23 cellular contexts compared by ENCODE assay signal in genomic region chr11:12073436-12073835, GRCh38.
"Had no signal": no experiment of that assay in that cellular context is flagged by ENCODE, and none has a peak within 500 bp of the region (broad histone marks: within the 10 kb centered on the region; RNA-seq: fewer than 3 reads in every experiment).

No MANE protein-coding gene starts in this region.

- H3K27me3 ChIP-seq: esophagus muscularis mucosa, heart right ventricle, neutrophil, right lobe of liver, stomach, uterus had no signal

- H3K27me3 Mint-ChIP-seq: effector memory CD8-positive, alpha-beta T cell; type B pancreatic cell had no signal

- H3K36me3 Mint-ChIP-seq: naive thymus-derived CD8-positive, alpha-beta T cell; stimulated activated memory B cell treated with anti-CD40 and anti-IgM and Interleukin-4, amounts not matched to agents 10 μg/mL and 1 μg/mL and 100 μg/mL, for 72 hours; type B pancreatic cell had no signal

- H3K36me3 ChIP-seq: esophagus muscularis mucosa, gastrocnemius medialis, heart right ventricle, neutrophil, right lobe of liver, spleen, stomach, uterus had no signal

- H3K4me3 ChIP-seq: esophagus muscularis mucosa, gastrocnemius medialis, heart right ventricle, mucosa of descending colon, psoas muscle, right lobe of liver, spleen, stomach, uterus had no signal

- H3K4me1 ChIP-seq: spleen, uterus had no signal

- H3K4me3 Mint-ChIP-seq: dendritic cell treated with granulocyte-macrophage colony-stimulating factor and Interleukin-4, amounts not matched to agents 40 ng/mL and 50 ng/mL, for 4 days; effector memory CD8-positive, alpha-beta T cell; naive thymus-derived CD8-positive, alpha-beta T cell; stimulated activated memory B cell treated with anti-CD40 and anti-IgM and Interleukin-4, amounts not matched to agents 10 μg/mL and 1 μg/mL and 100 μg/mL, for 72 hours; type B pancreatic cell had no signal

- H3K27ac Mint-ChIP-seq: dendritic cell treated with granulocyte-macrophage colony-stimulating factor and Interleukin-4, amounts not matched to agents 40 ng/mL and 50 ng/mL, for 4 days; naive thymus-derived CD8-positive, alpha-beta T cell; stimulated activated memory B cell treated with anti-CD40 and anti-IgM and Interleukin-4, amounts not matched to agents 10 μg/mL and 1 μg/mL and 100 μg/mL, for 72 hours; type B pancreatic cell had no signal

- H3K27ac ChIP-seq: epithelial cell of prostate, heart right ventricle, neutrophil, psoas muscle, spleen, uterus had no signal

- H3K4me1 Mint-ChIP-seq: stimulated activated memory B cell treated with anti-CD40 and anti-IgM and Interleukin-4, amounts not matched to agents 10 μg/mL and 1 μg/mL and 100 μg/mL, for 72 hours had no signal

- DNase-seq: effector memory CD8-positive, alpha-beta T cell; gastrocnemius medialis; heart right ventricle; hypothalamus; kidney glomerular epithelial cell; mucosa of descending colon; naive thymus-derived CD8-positive, alpha-beta T cell; psoas muscle; retina; spleen; stimulated activated CD4-positive, alpha-beta T cell treated with anti-CD3 and anti-CD28 coated beads, Interleukin-15, amount 100 ng/mL, for 24 hours; stimulated activated CD4-positive, alpha-beta T cell treated with anti-CD3 and anti-CD28 coated beads, Interleukin-1b, Interleukin-23, amount 100 ng/mL, for 48 hours; stimulated activated CD4-positive, alpha-beta T cell treated with anti-CD3 and anti-CD28 coated beads, Interleukin-4, amount 100 ng/mL, for 24 hours; stomach; substantia nigra; uterus had no signal

- ATAC-seq: effector memory CD8-positive, alpha-beta T cell; gastrocnemius medialis; heart right ventricle; mucosa of descending colon; naive thymus-derived CD8-positive, alpha-beta T cell; psoas muscle; right lobe of liver; stimulated activated memory B cell treated with anti-CD40 and anti-IgM and Interleukin-4, amounts not matched to agents 10 μg/mL and 1 μg/mL and 100 μg/mL, for 72 hours had no signal

- H3K9me3 ChIP-seq: esophagus muscularis mucosa, gastrocnemius medialis, heart right ventricle, mucosa of descending colon, neutrophil, psoas muscle, right lobe of liver, spleen, stomach, uterus had no signal

- H3K9me3 Mint-ChIP-seq: dendritic cell treated with granulocyte-macrophage colony-stimulating factor and Interleukin-4, amounts not matched to agents 40 ng/mL and 50 ng/mL, for 4 days; effector memory CD8-positive, alpha-beta T cell; naive thymus-derived CD8-positive, alpha-beta T cell; stimulated activated memory B cell treated with anti-CD40 and anti-IgM and Interleukin-4, amounts not matched to agents 10 μg/mL and 1 μg/mL and 100 μg/mL, for 72 hours had no signal
